ENCODE assay signal across 2 cellular contexts in genomic region chr4:140413130-140413969, GRCh38. TPM values are rescaled to one million over a fixed set of nuclear protein-coding genes. Genes with fewer than 3 reads are reported as not detected.
"Had no signal": no experiment of that assay in that cellular context is flagged by ENCODE, and none has a peak within 500 bp of the region (broad histone marks: within the 10 kb centered on the region; RNA-seq: fewer than 3 reads in every experiment).

No MANE protein-coding gene starts in this region.

RNA-seq across cellular contexts. Expression of gene CLGN, which starts 14.1 kb away (rescaled TPM):
- total RNA-seq: HT-29 had no signal
- polyA plus RNA-seq: IgD-negative memory B cell had no signal
